Comparison of ENCODE assay signal across 17 cellular contexts in the genomic region with DNA sequence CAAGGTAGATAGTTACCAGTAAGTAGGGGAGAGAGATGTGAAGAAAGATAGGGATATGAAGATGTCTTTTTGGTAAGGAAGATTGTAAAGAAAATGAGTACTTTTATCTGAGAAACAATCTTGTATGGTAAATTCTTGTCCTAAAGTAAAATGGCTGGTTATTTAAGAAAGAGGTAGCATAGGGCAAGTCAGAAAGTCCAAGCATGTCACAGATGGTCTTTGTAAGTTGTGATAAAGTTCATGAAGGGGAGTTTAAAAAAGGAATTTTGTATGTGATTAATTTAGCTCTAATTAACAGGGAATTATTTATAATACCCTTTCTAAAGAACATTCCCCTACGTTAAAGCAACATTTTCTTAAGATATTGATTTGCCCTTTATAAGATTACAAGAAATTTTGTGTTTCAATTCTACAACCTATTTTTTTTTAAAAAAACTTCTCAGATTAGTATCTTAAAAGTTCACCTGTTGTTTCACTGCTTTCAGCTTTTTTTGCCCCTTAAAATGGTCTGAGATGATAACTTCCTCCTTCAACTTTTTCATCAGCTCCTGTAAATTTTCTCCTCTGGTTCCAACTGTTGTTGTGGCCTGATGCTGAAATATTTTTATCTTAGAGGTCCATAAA. TPM values are rescaled to one million over a fixed set of nuclear protein-coding genes. Genes with fewer than 3 reads are reported as not detected.
"Had no signal": no experiment of that assay in that cellular context is flagged by ENCODE, and none has a peak within 500 bp of the region (broad histone marks: within the 10 kb centered on the region; RNA-seq: fewer than 3 reads in every experiment).

No MANE protein-coding gene starts in this region.

- H3K4me1 Mint-ChIP-seq: activated naive CD4-positive, alpha-beta T cell treated with anti-CD3 and anti-CD28 coated beads, Interleukin-2, amount 10 ng/mL, durations not matched to agents 7 days and 5 days; nephron progenitor cell had no signal

- FAIRE-seq: keratinocyte had no signal

- H3K4me3 ChIP-seq: ovary had no signal

- H3K27ac Mint-ChIP-seq: activated naive CD4-positive, alpha-beta T cell treated with anti-CD3 and anti-CD28 coated beads, Interleukin-2, amount 10 ng/mL, durations not matched to agents 7 days and 5 days; activated T-helper 2 cell treated with anti-CD3 and anti-CD28 coated beads, Interferon-gamma antibody, Interleukin-2, Interleukin-4, amounts not matched to agents 10 μg/mL and 5 μg/mL and 100 μg/mL, durations not matched to agents 14 hours and 24 hours and 36 hours; nephron progenitor cell had no signal

- ATAC-seq: activated CD4-positive, CD25-positive, alpha-beta regulatory T cell treated with anti-CD3 and anti-CD28 coated beads, Interleukin-2, amount 50 U/mL, for 24 hours; esophagus mucosa; left ventricle myocardium superior had no signal

- DNase-seq: activated naive CD4-positive, alpha-beta T cell treated with anti-CD3 and anti-CD28 coated beads, Interleukin-2, amount 10 ng/mL, durations not matched to agents 7 days and 5 days; cerebellar nuclear complex; dermis blood vessel endothelial cell; left ventricle myocardium superior; nephron progenitor cell; ovary; stimulated activated CD4-positive, alpha-beta T cell treated with anti-CD3 and anti-CD28 coated beads, Interleukin-12 subunit alpha, Interleukin-12 subunit beta, amount 100 ng/mL, for 4 hours; stimulated activated naive CD4-positive, alpha-beta T cell treated with Interleukin-2 at 50 U/mL for 16 hours; trophoblast cell had no signal

- H3K27ac ChIP-seq: ovary had no signal

- H3K36me3 ChIP-seq: ovary had no signal

- H3K4me3 Mint-ChIP-seq: activated naive CD4-positive, alpha-beta T cell treated with anti-CD3 and anti-CD28 coated beads, Interleukin-2, amount 10 ng/mL, durations not matched to agents 7 days and 5 days; nephron progenitor cell had no signal

- H3K36me3 Mint-ChIP-seq: activated naive CD4-positive, alpha-beta T cell treated with anti-CD3 and anti-CD28 coated beads, Interleukin-2, amount 10 ng/mL, durations not matched to agents 7 days and 5 days had no signal

- H3K27me3 ChIP-seq: ovary had no signal

RNA-seq across cellular contexts. Expression of a gene that starts 16.2 kb away (rescaled TPM):
- total RNA-seq: activated T-helper 2 cell treated with anti-CD3 and anti-CD28 coated beads, Interferon-gamma antibody, Interleukin-2, Interleukin-4, amounts not matched to agents 10 μg/mL and 5 μg/mL and 100 μg/mL, durations not matched to agents 14 hours and 24 hours and 36 hours; dermis blood vessel endothelial cell; esophagus mucosa; fibroblast of villous mesenchyme; left ventricle myocardium superior; mesenteric fat pad; ovary; T-helper 2 cell treated with Interferon-gamma antibody and Interleukin-4, amounts not matched to agents 100 ng/mL and 5 ng/mL, for 36 hours had no signal
- polyA plus RNA-seq: adipose tissue, keratinocyte, ovary had no signal

RNA-seq across cellular contexts. Expression of a gene that starts 41.3 kb away (rescaled TPM):
- total RNA-seq: activated T-helper 2 cell treated with anti-CD3 and anti-CD28 coated beads, Interferon-gamma antibody, Interleukin-2, Interleukin-4, amounts not matched to agents 10 μg/mL and 5 μg/mL and 100 μg/mL, durations not matched to agents 14 hours and 24 hours and 36 hours; dermis blood vessel endothelial cell; esophagus mucosa; fibroblast of villous mesenchyme; left ventricle myocardium superior; mesenteric fat pad; ovary; T-helper 2 cell treated with Interferon-gamma antibody and Interleukin-4, amounts not matched to agents 100 ng/mL and 5 ng/mL, for 36 hours had no signal
- polyA plus RNA-seq: adipose tissue, keratinocyte had no signal
